In the genomic region with DNA sequence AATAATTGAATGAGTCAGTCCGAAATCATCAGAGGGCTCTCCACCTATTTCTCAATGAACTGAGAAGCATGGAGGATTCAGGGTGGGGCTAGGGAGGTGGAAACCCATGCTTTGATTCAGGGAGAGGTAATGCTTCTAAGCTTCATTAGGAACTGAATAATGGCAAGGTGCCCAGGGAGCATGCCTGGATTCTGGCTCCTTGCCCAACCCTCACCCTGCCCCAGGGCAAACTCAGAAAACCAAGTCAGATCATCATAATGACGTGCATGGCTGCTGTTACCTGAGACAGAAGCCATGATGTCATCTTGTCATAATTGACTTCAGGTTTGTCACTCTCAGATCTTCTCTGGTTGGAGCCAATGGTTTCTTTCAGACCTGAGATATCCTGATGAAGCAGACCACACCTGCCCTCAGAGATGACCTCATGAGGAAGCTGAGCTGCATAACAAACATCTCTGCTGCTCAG, we compare ENCODE assay signal across 10 cellular contexts.
DNase-seq lines count a peak whose midpoint lies in the region; ATAC-seq and TF ChIP-seq lines count a peak whose summit lies in the region.
"Had no signal": no experiment of that assay in that cellular context is flagged by ENCODE, and none has a peak within 500 bp of the region (broad histone marks: within the 10 kb centered on the region; RNA-seq: fewer than 3 reads in every experiment).

No MANE protein-coding gene starts in this region.

- H3K9me3 ChIP-seq in lung (ENCODE audit: control insufficient read depth in 2 of 2, insufficient read depth in 1 of 2, low read length in 1 of 2) (peaks cover 0 to 1% of the 10 kb centered on the region in 2 donors), tibial artery (no peaks in the 10 kb centered on the region), sigmoid colon (no peaks in the 10 kb centered on the region)
- H3K9me3 ChIP-seq: esophagus muscularis mucosa had no signal

- DNase-seq in EH (ENCODE audit: low read depth), result peak; percentile 62
- DNase-seq in NCI-H1105 (lab: John Stamatoyannopoulos, UW), result peak; percentile 93
- no peak for DNase-seq in lung (ENCODE audit: low spot score)
- no peak for DNase-seq in activated T-helper 2 cell treated with anti-CD3 and anti-CD28 coated beads, Interferon-gamma antibody, Interleukin-2, Interleukin-4, amounts not matched to agents 10 μg/mL and 5 μg/mL and 100 μg/mL, durations not matched to agents 14 hours and 24 hours and 36 hours (ENCODE audit: low spot score)
- DNase-seq in tibial artery, result no peak
- DNase-seq in sigmoid colon, result no peak
- DNase-seq: OCI-M1 had no signal

- H3K36me3 Mint-ChIP-seq in activated T-helper 2 cell treated with anti-CD3 and anti-CD28 coated beads, Interferon-gamma antibody, Interleukin-2, Interleukin-4, amounts not matched to agents 10 μg/mL and 5 μg/mL and 100 μg/mL, durations not matched to agents 14 hours and 24 hours and 36 hours (ENCODE audit: low read depth), result peaks cover 35% of the 10 kb centered on the region

- peaks cover 4% of the 10 kb centered on the region for H3K9me3 Mint-ChIP-seq in activated T-helper 2 cell treated with anti-CD3 and anti-CD28 coated beads, Interferon-gamma antibody, Interleukin-2, Interleukin-4, amounts not matched to agents 10 μg/mL and 5 μg/mL and 100 μg/mL, durations not matched to agents 14 hours and 24 hours and 36 hours

- H3K27ac ChIP-seq in VCaP (peak overlapping the region; percentile 73), lung (ENCODE audit: low read depth in 1 of 2, low read length in 1 of 2) (no peak overlapping the region), tibial artery (no peak overlapping the region), sigmoid colon (no peak overlapping the region)
- H3K27ac ChIP-seq: esophagus muscularis mucosa had no signal

- intact Hi-C loops in activated T-helper 2 cell treated with anti-CD3 and anti-CD28 coated beads, Interferon-gamma antibody, Interleukin-2, Interleukin-4, amounts not matched to agents 10 μg/mL and 5 μg/mL and 100 μg/mL, durations not matched to agents 14 hours and 24 hours and 36 hours (cut with micrococcal nuclease), result loop anchor here (10.0 kb wide), 1 partner anchor 406 kb away; no protein-coding TSS in a partner anchor
- intact Hi-C loops in tibial artery (cut with DNase I; ENCODE audit: low total_unique reads), result no loop called here
- intact Hi-C loops in sigmoid colon (cut with DNase I), result no loop called here

- H3K27me3 ChIP-seq in lung (ENCODE audit: control insufficient read depth, insufficient read depth) (no peaks in the 10 kb centered on the region), tibial artery (no peaks in the 10 kb centered on the region), sigmoid colon (no peaks in the 10 kb centered on the region)
- H3K27me3 ChIP-seq: esophagus muscularis mucosa had no signal

- H3K36me3 ChIP-seq in lung (ENCODE audit: control insufficient read depth in 2 of 2, insufficient read depth in 2 of 2, low read length in 2 of 2), result no peaks in the 10 kb centered on the region
- no peaks in the 10 kb centered on the region for H3K36me3 ChIP-seq in tibial artery
- H3K36me3 ChIP-seq in sigmoid colon, result no peaks in the 10 kb centered on the region
- H3K36me3 ChIP-seq: esophagus muscularis mucosa had no signal

- ATAC-seq in lung (ENCODE audit: insufficient read depth, low FRiP score) (peak; percentile 41), HG03432 (IDR thresholded peaks at IDR 0.05; ENCODE audit: unreplicated experiment) (no peak)

- peaks cover 11% of the 10 kb centered on the region for H3K4me1 Mint-ChIP-seq in activated T-helper 2 cell treated with anti-CD3 and anti-CD28 coated beads, Interferon-gamma antibody, Interleukin-2, Interleukin-4, amounts not matched to agents 10 μg/mL and 5 μg/mL and 100 μg/mL, durations not matched to agents 14 hours and 24 hours and 36 hours (ENCODE audit: low read depth)

- TF ChIP-seq EP300 in sigmoid colon (IDR thresholded peaks at IDR 0.05), result no peak

- TF ChIP-seq CTCF in VCaP (conservative IDR thresholded peaks at IDR 0.05), result no peak
- TF ChIP-seq CTCF in lung (IDR thresholded peaks at IDR 0.05; ENCODE audit: control extremely low read depth, extremely low read depth), result no peak
- no peak for TF ChIP-seq CTCF in tibial artery (IDR thresholded peaks at IDR 0.05)
- no peak for TF ChIP-seq CTCF in sigmoid colon (IDR thresholded peaks at IDR 0.05)

- H3K4me1 ChIP-seq in lung (ENCODE audit: control insufficient read depth in 2 of 2, insufficient read depth in 2 of 2, low read length in 2 of 2) (peaks cover 0 to 3% of the 10 kb centered on the region in 2 donors), tibial artery (no peaks in the 10 kb centered on the region), sigmoid colon (no peaks in the 10 kb centered on the region)
- H3K4me1 ChIP-seq: esophagus muscularis mucosa had no signal

- no peak overlapping the region for H3K4me3 Mint-ChIP-seq in activated T-helper 2 cell treated with anti-CD3 and anti-CD28 coated beads, Interferon-gamma antibody, Interleukin-2, Interleukin-4, amounts not matched to agents 10 μg/mL and 5 μg/mL and 100 μg/mL, durations not matched to agents 14 hours and 24 hours and 36 hours (ENCODE audit: low read depth)

- 59 to 85% methylated on average over 2 of the region's 2 CpGs for WGBS in lung, 2 donors
- WGBS in sigmoid colon, 2 donors, result 48 to 73% methylated on average over 2 of the region's 2 CpGs

- TF ChIP-seq POLR2A in sigmoid colon (IDR thresholded peaks at IDR 0.05), result no peak

- no peaks in the 10 kb centered on the region for H3K27me3 Mint-ChIP-seq in activated T-helper 2 cell treated with anti-CD3 and anti-CD28 coated beads, Interferon-gamma antibody, Interleukin-2, Interleukin-4, amounts not matched to agents 10 μg/mL and 5 μg/mL and 100 μg/mL, durations not matched to agents 14 hours and 24 hours and 36 hours (ENCODE audit: low read depth)

- H3K4me3 ChIP-seq in lung, result no peak overlapping the region
- H3K4me3 ChIP-seq in tibial artery, result no peak overlapping the region
- H3K4me3 ChIP-seq in sigmoid colon, result no peak overlapping the region
- H3K4me3 ChIP-seq: esophagus muscularis mucosa had no signal

- no peak overlapping the region for H3K27ac Mint-ChIP-seq in activated T-helper 2 cell treated with anti-CD3 and anti-CD28 coated beads, Interferon-gamma antibody, Interleukin-2, Interleukin-4, amounts not matched to agents 10 μg/mL and 5 μg/mL and 100 μg/mL, durations not matched to agents 14 hours and 24 hours and 36 hours

Comparison
In these comparisons a context has a peak if more than half of its experiments do, and no peak if none do; other contexts are left out.
1. DNase-seq: peak in EH (single experiment) and NCI-H1105 (single experiment); none in lung (single experiment), activated T-helper 2 cell treated with anti-CD3 and anti-CD28 coated beads, Interferon-gamma antibody, Interleukin-2, Interleukin-4, amounts not matched to agents 10 μg/mL and 5 μg/mL and 100 μg/mL, durations not matched to agents 14 hours and 24 hours and 36 hours (single experiment), tibial artery (0 of 2) and sigmoid colon (single experiment).